19 cellular contexts compared by ENCODE assay signal in the genomic region with DNA sequence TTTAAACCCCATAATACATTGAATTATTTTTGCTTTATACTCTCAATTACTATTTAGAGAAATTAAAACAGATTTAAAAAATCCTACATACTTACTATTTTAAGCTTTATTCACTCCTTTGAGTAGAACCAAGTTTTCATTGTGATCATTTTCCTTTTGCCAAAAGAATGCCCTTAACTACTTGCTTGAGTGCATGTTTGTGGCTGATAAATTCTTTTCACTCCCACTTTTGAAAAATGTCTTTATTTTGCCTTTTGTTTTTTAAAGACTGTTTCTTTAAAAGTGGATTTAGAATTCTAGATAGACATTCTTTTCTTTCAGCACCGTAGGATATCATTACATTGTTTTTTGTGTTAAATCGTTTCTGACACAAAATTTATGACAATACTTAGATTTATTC. TPM values are rescaled to one million over a fixed set of nuclear protein-coding genes. Genes with fewer than 3 reads are reported as not detected.
A peak's percentile ranks its signal among the peaks of the same experiment; 100 is the strongest.
DNase-seq lines count a peak whose midpoint lies in the region; ATAC-seq, FAIRE-seq and TF ChIP-seq lines count a peak whose summit lies in the region.
"Had no signal": no experiment of that assay in that cellular context is flagged by ENCODE, and none has a peak within 500 bp of the region (broad histone marks: within the 10 kb centered on the region; RNA-seq: fewer than 3 reads in every experiment).

No MANE protein-coding gene starts in this region.

- DNase-seq in A549 (ENCODE audit: low read depth in 1 of 2, low spot score in 1 of 2) (no peak), Panc1 (ENCODE audit: low read depth, low spot score) (no peak), dedifferentiated amniotic fluid mesenchymal stem cell (ENCODE audit: extremely low spot score) (peak; percentile 48), osteoblast (ENCODE audit: insufficient read length, low spot score, missing footprints) (no peak), foreskin fibroblast (no peak)
- DNase-seq in activated naive CD4-positive, alpha-beta T cell treated with Interleukin-2 at 50 U/mL for 16 hours = no peak
- DNase-seq: 8988T; CD4-positive, alpha-beta T cell; DMS79 treated with DMSO at 0.1 percent for 48 hours; GDM1; KG1; NCI-H1048; NCI-H2107; NCI-H226; NCI-H69 had no signal

- BruUV-seq in Panc1 (replicated peaks; lab: Mats Ljungman, UMichigan) = no TSS peak

- CTCF ChIA-PET in A549 (lab: Yijun Ruan, JAX) = interaction anchor here (1.9 kb wide), 1 partner anchor 13 kb away, joined by 6 read pairs; no protein-coding TSS in a partner anchor
- CTCF ChIA-PET in Panc1 (lab: Charles Lee) = no interaction called here

- no peaks in the 10 kb centered on the region for H3K79me2 ChIP-seq in osteoblast (ENCODE audit: insufficient read depth, low read length)

- H3K9me3 ChIP-seq in A549 (peaks cover 4% of the 10 kb centered on the region; the same call in 2 of the 3 replicates), Panc1 (ENCODE audit: control insufficient read depth, insufficient read depth, low read depth, low read length) (0 out of 2 replicates have a peak, but pooled peaks cover 3% of the 10 kb centered on the region), osteoblast (ENCODE audit: low read depth, low read length) (no peaks in the 10 kb centered on the region)

- H4K20me1 ChIP-seq in osteoblast (ENCODE audit: insufficient read depth, low read length) = no peaks in the 10 kb centered on the region

- TF ChIP-seq EP300 in A549 (IDR thresholded peaks at IDR 0.05) = no peak

- no peak for FAIRE-seq in A549 (lab: Jason Lieb, UNC)

- peak overlapping the region; percentile 76; the same call in 2 of the 3 replicates for H3K4me2 ChIP-seq in A549
- no peak overlapping the region for H3K4me2 ChIP-seq in osteoblast (ENCODE audit: insufficient read depth, low read length)

- H3K27ac ChIP-seq in A549 (peak overlapping the region in 1 of 2 experiments; percentile 64; a peak in 2 of 6 replicates), Panc1 (ENCODE audit: low read length) (peak overlapping the region; percentile 80; the same call in 1 of the 2 replicates), osteoblast (ENCODE audit: low read depth, low read length) (no peak overlapping the region)
- H3K27ac ChIP-seq: HL-60 had no signal

- H3K27me3 ChIP-seq in Panc1 (ENCODE audit: control insufficient read depth, insufficient read depth, low read length) (no peaks in the 10 kb centered on the region), osteoblast (ENCODE audit: insufficient read depth, low read length) (no peaks in the 10 kb centered on the region)

- POLR2A ChIA-PET in A549 (lab: Yijun Ruan, JAX) = no interaction called here
- POLR2A ChIA-PET in Panc1 (lab: Charles Lee) = no interaction called here

- H3K4me3 ChIP-seq in A549 (no peak overlapping the region), Panc1 (ENCODE audit: low read depth in 2 of 2, low read length in 2 of 2) (no peak overlapping the region), osteoblast (ENCODE audit: insufficient read depth, low read length) (no peak overlapping the region), foreskin fibroblast (ENCODE audit: low read depth in 1 of 2, low read length in 2 of 2) (no peak overlapping the region)

- TF ChIP-seq CTCF in A549 (IDR thresholded peaks at IDR 0.05) (no peak), Panc1 (IDR thresholded peaks at IDR 0.05) (no peak), osteoblast (IDR thresholded peaks at IDR 0.05; ENCODE audit: extremely low read depth, low read depth, low read length) (no peak), foreskin fibroblast (IDR thresholded peaks at IDR 0.05; ENCODE audit: low read depth, low read length) (no peak)

- TF ChIP-seq RAD21 in A549 (conservative IDR thresholded peaks at IDR 0.05 in 1 of 2, IDR thresholded peaks at IDR 0.05 in 1 of 2) = no peak

- WGBS in A549 (ENCODE audit: missing lambda C conversion rate) = 68% methylated on average over 2 of the region's 2 CpGs

- in situ Hi-C loops in Panc1 (cut with HindIII; ENCODE audit: low pct_unique_long_range_greater_than_20kb, low sequenced_read_pairs) = no loop called here

- peak overlapping the region; percentile 20 for H2AFZ ChIP-seq in osteoblast (ENCODE audit: low read length)

- no peak for TF ChIP-seq POLR2A in A549 (IDR thresholded peaks at IDR 0.05; ENCODE audit: low read length)

- H3K36me3 ChIP-seq in Panc1 (ENCODE audit: control insufficient read depth, insufficient read depth, low read length) (no peaks in the 10 kb centered on the region), osteoblast (ENCODE audit: insufficient read depth, low read length) (no peaks in the 10 kb centered on the region)

- H3K4me1 ChIP-seq in A549 (peaks cover 25% of the 10 kb centered on the region), Panc1 (ENCODE audit: control insufficient read depth, insufficient read depth, low read length) (peaks cover 24% of the 10 kb centered on the region), osteoblast (ENCODE audit: insufficient read depth, low read length) (no peaks in the 10 kb centered on the region)

- ATAC-seq in A549 = no peak
- no peak for ATAC-seq in Panc1
- no peak for ATAC-seq in HG02852 (IDR thresholded peaks at IDR 0.05; ENCODE audit: unreplicated experiment)
- no peak for ATAC-seq in activated CD4-positive, CD25-positive, alpha-beta regulatory T cell treated with anti-CD3 and anti-CD28 coated beads, Interleukin-2, amount 50 U/mL, for 24 hours

- intact Hi-C loops in Panc1 (cut with micrococcal nuclease; ENCODE audit: unreplicated experiment) = no loop called here

TF ChIP-seq in A549, 52 proteins besides CTCF, POLR2A, EP300 and RAD21:
- TF ChIP-seq RARB (CRISPR knock-in tag; IDR thresholded peaks at IDR 0.05) (no peak), EHF (CRISPR knock-in tag; IDR thresholded peaks at IDR 0.05) (no peak), CHD4 (IDR thresholded peaks at IDR 0.05; ENCODE audit: borderline replicate concordance) (no peak), MAZ (IDR thresholded peaks at IDR 0.05; ENCODE audit: borderline replicate concordance, low read depth, low read length) (no peak), ESRRA (IDR thresholded peaks at IDR 0.05; ENCODE audit: borderline replicate concordance, low read length) (no peak), HOXA7 (CRISPR knock-in tag; IDR thresholded peaks at IDR 0.05) (no peak), CBX2 (IDR thresholded peaks at IDR 0.05; ENCODE audit: borderline replicate concordance, low read depth) (no peak), TFCP2L1 (CRISPR knock-in tag; IDR thresholded peaks at IDR 0.05) (no peak), NR3C1 (IDR thresholded peaks at IDR 0.05) (no peak)
- TF ChIP-seq, protein P1, sequence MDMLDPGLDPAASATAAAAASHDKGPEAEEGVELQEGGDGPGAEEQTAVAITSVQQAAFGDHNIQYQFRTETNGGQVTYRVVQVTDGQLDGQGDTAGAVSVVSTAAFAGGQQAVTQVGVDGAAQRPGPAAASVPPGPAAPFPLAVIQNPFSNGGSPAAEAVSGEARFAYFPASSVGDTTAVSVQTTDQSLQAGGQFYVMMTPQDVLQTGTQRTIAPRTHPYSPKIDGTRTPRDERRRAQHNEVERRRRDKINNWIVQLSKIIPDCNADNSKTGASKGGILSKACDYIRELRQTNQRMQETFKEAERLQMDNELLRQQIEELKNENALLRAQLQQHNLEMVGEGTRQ (IDR thresholded peaks at IDR 0.05) = no peak
- TF ChIP-seq, protein P2, sequence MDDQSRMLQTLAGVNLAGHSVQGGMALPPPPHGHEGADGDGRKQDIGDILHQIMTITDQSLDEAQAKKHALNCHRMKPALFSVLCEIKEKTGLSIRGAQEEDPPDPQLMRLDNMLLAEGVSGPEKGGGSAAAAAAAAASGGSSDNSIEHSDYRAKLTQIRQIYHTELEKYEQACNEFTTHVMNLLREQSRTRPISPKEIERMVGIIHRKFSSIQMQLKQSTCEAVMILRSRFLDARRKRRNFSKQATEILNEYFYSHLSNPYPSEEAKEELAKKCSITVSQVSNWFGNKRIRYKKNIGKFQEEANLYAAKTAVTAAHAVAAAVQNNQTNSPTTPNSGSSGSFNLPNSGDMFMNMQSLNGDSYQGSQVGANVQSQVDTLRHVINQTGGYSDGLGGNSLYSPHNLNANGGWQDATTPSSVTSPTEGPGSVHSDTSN (IDR thresholded peaks at IDR 0.05) = no peak

RNA-seq across cellular contexts. Expression of a gene that starts 22.3 kb away (rescaled TPM):
- 0.36 and 0.52 TPM in 2 replicates for polyA plus RNA-seq in A549 (2011; rRNA removed)
- not detected in 2 replicates for polyA plus RNA-seq in A549 (2012; cell fraction: cytosol; rRNA removed)
- not detected in 2 replicates for polyA plus RNA-seq in A549 (2012; cell fraction: nucleus; rRNA removed)
- polyA plus RNA-seq in A549 (2017; fragmentation: RNase III; extraction: RNeasy Plus Mini Kit Qiagen cat#74134 plus additional on column Dnase treatment) = not detected in 3 replicates
- polyA minus RNA-seq in A549 (2011; rRNA and poly(A)+ RNA removed) = not detected in 2 replicates
- not detected for total RNA-seq in Panc1 (2021; ENCODE audit: unreplicated experiment)
- polyA plus RNA-seq in Panc1 (2012; ENCODE audit: insufficient read length) = not detected
- total RNA-seq in osteoblast = not detected in 2 replicates
- total RNA-seq: CD4-positive, alpha-beta T cell; M059J had no signal
